ENCODE assay signal across 8 cellular contexts in genomic region chr4:105145059-105145912, GRCh38. TPM values are rescaled to one million over a fixed set of nuclear protein-coding genes. Genes with fewer than 3 reads are reported as not detected.
A peak's percentile ranks its signal among the peaks of the same experiment; 100 is the strongest.
DNase-seq lines count a peak whose midpoint lies in the region; ATAC-seq and TF ChIP-seq lines count a peak whose summit lies in the region.

No MANE protein-coding gene starts in this region.

- peak overlapping the region; percentile 75 for H2AFZ ChIP-seq in MM.1S (ENCODE audit: low read length)

- no peaks in the 10 kb centered on the region for H3K9me2 ChIP-seq in MM.1S (replicated peaks; ENCODE audit: insufficient read depth, low read length)

- H3K4me1 ChIP-seq in MM.1S (ENCODE audit: low read length) (no peaks in the 10 kb centered on the region), urinary bladder (ENCODE audit: insufficient read depth) (peaks cover under 1% of the 10 kb centered on the region)

- peak overlapping the region; percentile 84 to 95 for H3K4me3 Mint-ChIP-seq in activated T-cell treated with anti-CD3 and anti-CD28 coated beads, Interleukin-2, amount 50 U/mL, for 72 hours
- peak overlapping the region; percentile 94 for H3K4me3 Mint-ChIP-seq in memory B cell

- no peak for TF ChIP-seq CTCF in MM.1S (IDR thresholded peaks at IDR 0.05; ENCODE audit: low read length)
- TF ChIP-seq CTCF in brain microvascular endothelial cell (IDR thresholded peaks at IDR 0.05; ENCODE audit: low read depth, low read length, missing control alignments): no peak

- in situ Hi-C loops in brain microvascular endothelial cell (cut with HindIII; ENCODE audit: low pct_ligation_motif_present, low sequenced_read_pairs): no loop called here

- no peaks in the 10 kb centered on the region for H4K20me1 ChIP-seq in MM.1S (ENCODE audit: insufficient read depth, low read length)

- H3K27me3 ChIP-seq in MM.1S (replicated peaks; ENCODE audit: insufficient read depth, low read length): no peaks in the 10 kb centered on the region
- no peaks in the 10 kb centered on the region for H3K27me3 ChIP-seq in brain microvascular endothelial cell (replicated peaks)

- no peaks in the 10 kb centered on the region for H3K9me3 Mint-ChIP-seq in activated T-cell treated with anti-CD3 and anti-CD28 coated beads, Interleukin-2, amount 50 U/mL, for 72 hours
- no peaks in the 10 kb centered on the region for H3K9me3 Mint-ChIP-seq in memory B cell

- peaks cover 9 to 10% of the 10 kb centered on the region in 2 donors for H3K36me3 Mint-ChIP-seq in activated T-cell treated with anti-CD3 and anti-CD28 coated beads, Interleukin-2, amount 50 U/mL, for 72 hours (ENCODE audit: insufficient read depth in 2 of 2)
- no peaks in the 10 kb centered on the region for H3K36me3 Mint-ChIP-seq in memory B cell

- H3F3A ChIP-seq in MM.1S (ENCODE audit: insufficient read depth, low read length): no peaks in the 10 kb centered on the region

- H3K4me1 Mint-ChIP-seq in activated T-cell treated with anti-CD3 and anti-CD28 coated beads, Interleukin-2, amount 50 U/mL, for 72 hours (ENCODE audit: low read depth): peaks cover 46% of the 10 kb centered on the region
- peaks cover 19% of the 10 kb centered on the region for H3K4me1 Mint-ChIP-seq in memory B cell

- H3K9ac ChIP-seq in MM.1S (ENCODE audit: low read length): no peak overlapping the region

- H3K27ac Mint-ChIP-seq in activated T-cell treated with anti-CD3 and anti-CD28 coated beads, Interleukin-2, amount 50 U/mL, for 72 hours: peak overlapping the region; percentile 97
- peak overlapping the region; percentile 99 for H3K27ac Mint-ChIP-seq in memory B cell

- no peaks in the 10 kb centered on the region for H3K36me3 ChIP-seq in MM.1S (replicated peaks; ENCODE audit: insufficient read depth, low read length)
- H3K36me3 ChIP-seq in brain microvascular endothelial cell (replicated peaks): no peaks in the 10 kb centered on the region
- no peaks in the 10 kb centered on the region for H3K36me3 ChIP-seq in urinary bladder (ENCODE audit: insufficient read depth)

- no peak for DNase-seq in activated T-cell treated with anti-CD3 and anti-CD28 coated beads, Interleukin-2, amount 50 U/mL, for 72 hours
- no peak for DNase-seq in activated T-cell treated with anti-CD3 and anti-CD28 coated beads, Interleukin-2, amount 50 U/mL, for 48 hours
- DNase-seq in MM.1S (no peak), brain microvascular endothelial cell (no peak), memory B cell (ENCODE audit: low spot score in 2 of 2) (peak in 1 of 2 donors; percentile 17), NCI-H1105 (lab: John Stamatoyannopoulos, UW) (no peak)

- ATAC-seq in activated T-cell treated with anti-CD3 and anti-CD28 coated beads, Interleukin-2, amount 50 U/mL, for 72 hours (replicated peaks in 1 of 2): peak; percentile 1
- ATAC-seq in memory B cell (ENCODE audit: low read depth) (peak; percentile 25), HG03378 (IDR thresholded peaks at IDR 0.05; ENCODE audit: unreplicated experiment) (no peak)

- 35% methylated on average over 21 of the region's 21 CpGs for WGBS in urinary bladder

- H3K9me3 ChIP-seq in MM.1S (replicated peaks; ENCODE audit: insufficient read depth, low read length): no peaks in the 10 kb centered on the region

- no peaks in the 10 kb centered on the region for H3K27me3 Mint-ChIP-seq in activated T-cell treated with anti-CD3 and anti-CD28 coated beads, Interleukin-2, amount 50 U/mL, for 72 hours (ENCODE audit: low read depth)
- no peaks in the 10 kb centered on the region for H3K27me3 Mint-ChIP-seq in memory B cell

- peaks cover 32% of the 10 kb centered on the region for H3K79me2 ChIP-seq in MM.1S (ENCODE audit: low read length)

- H3K27ac ChIP-seq in MM.1S (ENCODE audit: low read length) (no peak overlapping the region), brain microvascular endothelial cell (no peak overlapping the region), urinary bladder (ENCODE audit: low read depth) (no peak overlapping the region)

- peak overlapping the region; percentile 100 for H3K4me3 ChIP-seq in MM.1S (ENCODE audit: low read length)
- H3K4me3 ChIP-seq in brain microvascular endothelial cell (ENCODE audit: low read depth, low read length): peak overlapping the region; percentile 70
- peak overlapping the region; percentile 93 for H3K4me3 ChIP-seq in urinary bladder (ENCODE audit: low read depth, low read length)

- peak overlapping the region; percentile 75 for H3K4me2 ChIP-seq in MM.1S (ENCODE audit: low read depth, low read length)

RNA-seq across cellular contexts. Expression of gene TET2, which starts 1.4 kb away (rescaled TPM):
- 10 to 100 TPM; 34.2 to 43.1 TPM for total RNA-seq in activated T-cell treated with anti-CD3 and anti-CD28 coated beads, Interleukin-2, amount 50 U/mL, for 72 hours
- total RNA-seq in urinary bladder: 50.2 TPM
- 4.4 TPM for polyA plus RNA-seq in urinary bladder
